Comparison of ENCODE assay signal across 1 cellular context in the genomic region with DNA sequence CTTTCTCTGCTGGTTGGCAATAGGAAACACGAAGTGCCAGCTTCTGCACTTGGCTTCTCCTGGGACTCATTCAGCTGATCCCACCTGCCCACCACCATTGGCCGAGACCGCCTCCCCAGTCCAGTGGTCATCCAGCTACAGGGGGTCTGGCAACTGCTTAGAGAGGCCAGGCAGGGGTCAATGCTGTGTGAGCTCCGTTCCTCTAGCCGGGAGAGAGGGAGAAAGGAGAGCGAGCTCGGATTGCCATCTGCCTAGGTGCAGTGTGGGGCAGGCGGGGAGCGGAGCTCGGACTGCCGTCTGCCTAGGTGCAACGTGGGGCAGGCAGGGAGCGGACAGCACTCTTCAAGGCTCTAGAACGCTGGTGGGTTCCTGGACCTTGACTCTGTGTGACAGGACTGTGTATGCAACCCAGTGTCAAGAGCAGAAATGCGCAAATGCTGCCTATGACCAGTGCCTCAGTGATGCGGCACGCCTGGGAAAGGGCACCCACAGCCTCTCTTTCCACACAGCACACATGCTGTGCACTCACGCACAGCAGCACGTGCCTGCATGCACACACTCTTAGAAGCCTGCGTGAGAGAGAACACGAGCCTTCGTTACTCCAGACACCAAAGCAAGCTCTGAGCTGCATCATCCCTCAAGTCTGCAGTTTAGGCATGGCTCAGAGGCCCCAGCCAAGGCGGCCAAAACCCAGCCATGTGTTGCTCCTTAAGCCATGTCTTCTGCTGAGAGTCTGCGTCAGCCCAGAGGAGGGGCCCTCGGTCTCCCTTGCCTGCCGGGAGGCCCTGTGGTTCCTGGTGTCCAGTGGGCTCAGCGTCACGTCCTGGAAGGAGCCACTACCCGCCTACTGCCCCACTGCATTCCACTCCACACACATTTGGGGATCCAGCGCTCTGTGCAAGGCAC.
TF ChIP-seq lines count a peak whose summit lies in the region.

No MANE protein-coding gene starts in this region.

TF ChIP-seq in HepG2, 621 proteins besides CTCF, POLR2A, EP300 and RAD21:
- no peak for TF ChIP-seq ZNF274 (CRISPR knock-in tag; IDR thresholded peaks at IDR 0.05)
- no peak for TF ChIP-seq PHF21A (CRISPR knock-in tag; IDR thresholded peaks at IDR 0.05)
- no peak for TF ChIP-seq PTBP1 (IDR thresholded peaks at IDR 0.05; ENCODE audit: low read depth, low read length, poor library complexity, severe bottlenecking)
- TF ChIP-seq GFI1 (CRISPR knock-in tag; IDR thresholded peaks at IDR 0.05; ENCODE audit: borderline replicate concordance) = no peak
